In genomic region chr6:91434135-91434534, GRCh38 we compare ENCODE assay signal across 20 cellular contexts.
A peak's percentile ranks its signal among the peaks of the same experiment; 100 is the strongest.
DNase-seq lines count a peak whose midpoint lies in the region; ATAC-seq and TF ChIP-seq lines count a peak whose summit lies in the region.
"Had no signal": no experiment of that assay in that cellular context is flagged by ENCODE, and none has a peak within 500 bp of the region (broad histone marks: within the 10 kb centered on the region; RNA-seq: fewer than 3 reads in every experiment).

No MANE protein-coding gene starts in this region.

- DNase-seq in SK-MEL-5 (ENCODE audit: low read depth, low spot score) (peak; percentile 27), dermis microvascular lymphatic vessel endothelial cell (ENCODE audit: low read depth in 2 of 2) (peak; percentile 17 to 73), left colon (no peak), DMS79 (lab: John Stamatoyannopoulos, UW) (no peak)
- no peak for DNase-seq in stimulated activated CD4-positive, alpha-beta T cell treated with anti-CD3 and anti-CD28 coated beads, Interleukin-15, amount 100 ng/mL, for 24 hours
- DNase-seq: Caco-2; CD4-positive, CD25-positive, alpha-beta regulatory T cell; DMS 273 treated with DMSO at 0.1 percent for 48 hours; NCI-H1105; NCI-H146; NCI-H2029; NCI-H345; NCI-H524; NCI-H82; Peyer's patch; SJCRH30 had no signal

- H3K27ac Mint-ChIP-seq in nephron, result peak overlapping the region; percentile 9 to 54 (median 17)
- H3K27ac Mint-ChIP-seq: CD4-positive, CD25-positive, alpha-beta regulatory T cell; GM23338; IgD-negative memory B cell had no signal

- intact Hi-C loops in left colon (cut with DNase I, micrococcal nuclease), result no loop called here

- ATAC-seq in left colon (no peak), HG02973 (IDR thresholded peaks at IDR 0.05; ENCODE audit: unreplicated experiment) (no peak)
- ATAC-seq: GM23338 had no signal

- H3K9me3 Mint-ChIP-seq in nephron, result no peaks in the 10 kb centered on the region
- H3K9me3 Mint-ChIP-seq: GM23338 had no signal

- no peaks in the 10 kb centered on the region for H3K27me3 Mint-ChIP-seq in nephron (ENCODE audit: low read depth)
- H3K27me3 Mint-ChIP-seq: CD4-positive, CD25-positive, alpha-beta regulatory T cell; IgD-negative memory B cell had no signal

- no peak overlapping the region for H3K4me3 Mint-ChIP-seq in nephron
- H3K4me3 Mint-ChIP-seq: CD4-positive, CD25-positive, alpha-beta regulatory T cell; GM23338; IgD-negative memory B cell had no signal

- in situ Hi-C loops in SK-MEL-5 (cut with HindIII; ENCODE audit: low pct_unique_long_range_greater_than_20kb, low sequenced_read_pairs), result no loop called here

- H3K4me1 Mint-ChIP-seq in nephron, result peaks cover 16% of the 10 kb centered on the region
- H3K4me1 Mint-ChIP-seq: CD4-positive, CD25-positive, alpha-beta regulatory T cell; IgD-negative memory B cell had no signal

- no peak for TF ChIP-seq CTCF in nephron (IDR thresholded peaks at IDR 0.05; ENCODE audit: unreplicated experiment in 3 of 3)

- H3K36me3 Mint-ChIP-seq in nephron (ENCODE audit: low read depth), result no peaks in the 10 kb centered on the region
- H3K36me3 Mint-ChIP-seq: CD4-positive, CD25-positive, alpha-beta regulatory T cell; IgD-negative memory B cell had no signal

Comparison
In these comparisons a context has a peak if more than half of its experiments do, and no peak if none do; other contexts are left out.
1. DNase-seq: peak in SK-MEL-5 (single experiment) and dermis microvascular lymphatic vessel endothelial cell (2 of 2); none in left colon (0 of 2), stimulated activated CD4-positive, alpha-beta T cell treated with anti-CD3 and anti-CD28 coated beads, Interleukin-15, amount 100 ng/mL, for 24 hours (single experiment) and DMS79 (single experiment).